Comparison of ENCODE assay signal across 8 cellular contexts in the genomic region with DNA sequence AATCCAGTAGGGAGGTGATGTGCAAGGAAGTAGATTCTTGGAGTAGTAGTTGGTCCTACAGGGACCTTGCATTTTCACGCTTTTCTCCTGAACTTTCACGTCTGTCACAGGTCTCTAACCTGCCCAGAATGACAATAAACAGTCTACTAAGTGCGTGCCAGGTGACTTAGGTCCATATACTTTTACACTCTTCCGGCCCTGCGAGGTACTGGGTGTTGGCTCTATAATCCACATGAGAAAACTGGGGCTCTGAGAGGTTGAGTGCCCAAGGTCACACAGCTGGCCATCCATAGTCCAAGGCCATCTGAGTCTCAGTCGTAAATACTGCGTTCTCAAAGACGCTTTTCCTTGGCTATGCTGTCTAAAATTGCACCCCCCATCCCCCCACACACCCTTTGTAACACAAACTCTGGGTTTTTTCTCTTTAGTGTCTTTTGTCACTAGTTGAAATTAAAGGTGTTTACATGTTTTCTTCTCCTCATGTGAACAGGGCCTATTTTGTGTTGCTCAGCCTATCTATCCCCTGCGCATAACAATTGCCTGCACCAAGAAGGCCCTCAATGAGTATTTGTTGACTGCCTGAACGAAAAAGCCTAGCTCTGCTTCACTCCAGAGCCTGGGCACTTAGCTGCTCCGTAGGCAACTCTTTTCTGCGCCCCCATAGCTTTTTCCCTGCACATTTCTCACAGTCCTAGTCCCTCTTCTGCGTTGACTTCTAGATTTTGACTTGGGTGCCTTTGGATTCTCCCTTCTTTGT. TPM values are rescaled to one million over a fixed set of nuclear protein-coding genes. Genes with fewer than 3 reads are reported as not detected.
DNase-seq lines count a peak whose midpoint lies in the region; ATAC-seq and TF ChIP-seq lines count a peak whose summit lies in the region.

No MANE protein-coding gene starts in this region.

- H3K9me3 ChIP-seq in BLaER1 (no peaks in the 10 kb centered on the region), esophagus muscularis mucosa (no peaks in the 10 kb centered on the region), ovary (no peaks in the 10 kb centered on the region)

- H3K36me3 ChIP-seq in BLaER1 (peaks cover 33% of the 10 kb centered on the region), esophagus muscularis mucosa (peaks cover 0 to 12% (median 8%) of the 10 kb centered on the region in 4 donors), ovary (no peaks in the 10 kb centered on the region)

- H3K9ac ChIP-seq in BLaER1, result peak overlapping the region; percentile 92

- TF ChIP-seq CTCF in esophagus muscularis mucosa (IDR thresholded peaks at IDR 0.05), result no peak
- TF ChIP-seq CTCF in ovary (IDR thresholded peaks at IDR 0.05), result no peak

- ATAC-seq in GM21619 (IDR thresholded peaks at IDR 0.05; ENCODE audit: unreplicated experiment) (peak; percentile 10), HG02588 (IDR thresholded peaks at IDR 0.05; ENCODE audit: unreplicated experiment) (no peak)

- H3K4me1 ChIP-seq in BLaER1 (peaks cover 29% of the 10 kb centered on the region), esophagus muscularis mucosa (peaks cover 11 to 33% (median 23%) of the 10 kb centered on the region in 4 donors), ovary (ENCODE audit: insufficient read depth) (peaks cover 9% of the 10 kb centered on the region)

- peak overlapping the region; percentile 97 for H3K4me3 ChIP-seq in BLaER1
- H3K4me3 ChIP-seq in esophagus muscularis mucosa, result peak overlapping the region; percentile 87 to 99 (median 96)
- H3K4me3 ChIP-seq in ovary, result peak overlapping the region; percentile 93

- 32% methylated on average over 13 of the region's 13 CpGs for WGBS in esophagus muscularis mucosa
- WGBS in ovary, 3 donors, result 27 to 31% (median 28%) methylated on average over 13 of the region's 13 CpGs

- H3K27me3 ChIP-seq in BLaER1 (no peaks in the 10 kb centered on the region), esophagus muscularis mucosa (no peaks in the 10 kb centered on the region), ovary (no peaks in the 10 kb centered on the region)

- H3K27ac ChIP-seq in BLaER1 (peak overlapping the region; percentile 95), esophagus muscularis mucosa (replicated peaks in 1 of 4) (peak overlapping the region; percentile 79 to 89 (median 84)), ovary (peak overlapping the region; percentile 66 to 84)

- peaks cover 47% of the 10 kb centered on the region for H4K20me1 ChIP-seq in BLaER1

- intact Hi-C loops in esophagus muscularis mucosa (cut with DNase I), result no loop called here
- intact Hi-C loops in ovary (cut with DNase I), result no loop called here

- H3K4me2 ChIP-seq in BLaER1, result peak overlapping the region; percentile 99

- TF ChIP-seq EP300 in esophagus muscularis mucosa (IDR thresholded peaks at IDR 0.05) (no peak), ovary (IDR thresholded peaks at IDR 0.05) (no peak)

- DNase-seq in RPMI8226 (peak; percentile 11), esophagus muscularis mucosa (ENCODE audit: extremely low spot score) (no peak), ovary (peak; percentile 29 to 65 (median 35)), ecto neural progenitor cell (ENCODE audit: low spot score) (no peak), SK-N-DZ (ENCODE audit: low spot score) (no peak)

- no peak for TF ChIP-seq POLR2A in esophagus muscularis mucosa (IDR thresholded peaks at IDR 0.05; ENCODE audit: low read depth)
- no peak for TF ChIP-seq POLR2A in ovary (IDR thresholded peaks at IDR 0.05)

RNA-seq across cellular contexts. Expression of a gene that starts 0.9 kb away (rescaled TPM):
- total RNA-seq in esophagus muscularis mucosa, result 10 to 100 TPM; 11.2 to 18.1 (median 15.3) TPM
- 10 to 100 TPM; 21.0 to 50.6 (median 31.4) TPM for total RNA-seq in ovary
- polyA plus RNA-seq in ovary, result 10 to 100 TPM in 1 of 2 donors, 1 to 10 TPM in 1; 9.6 to 42.5 TPM
- 70.8 and 79.7 TPM in 2 replicates for polyA plus RNA-seq in SK-N-DZ (2014; cell fraction: cytosol; rRNA removed)
- 38.7 and 49.4 TPM in 2 replicates for polyA plus RNA-seq in SK-N-DZ (2014; cell fraction: nucleus; rRNA removed)

RNA-seq across cellular contexts. Expression of a gene that starts 35.3 kb away (rescaled TPM):
- under 1 TPM in 2 of 4 donors, not detected in 2; 0.06 TPM for total RNA-seq in esophagus muscularis mucosa
- under 1 TPM in 6 of 7 donors, not detected in 1; 0.10 to 0.23 (median 0.15) TPM for total RNA-seq in ovary
- polyA plus RNA-seq in ovary, result under 1 TPM; 0.10 to 0.42 TPM
- not detected in 2 replicates for polyA plus RNA-seq in SK-N-DZ (2014; cell fraction: cytosol; rRNA removed)
- not detected in 2 replicates for polyA plus RNA-seq in SK-N-DZ (2014; cell fraction: nucleus; rRNA removed)

Comparison
In these comparisons a context has a peak if more than half of its experiments do, and no peak if none do; other contexts are left out.
1. DNase-seq: peak in RPMI8226 (single experiment) and ovary (5 of 5); none in esophagus muscularis mucosa (single experiment), ecto neural progenitor cell (single experiment) and SK-N-DZ (single experiment).
2. Peak in every context shown above with its lines, with median percentiles within 50 percentile points of each other: H3K27ac ChIP-seq and H3K4me3 ChIP-seq.